In genomic region chr7:149330914-149331567, GRCh38 we compare ENCODE assay signal across 1 cellular context.
A peak's percentile ranks its signal among the peaks of the same experiment; 100 is the strongest.
TF ChIP-seq lines count a peak whose summit lies in the region.

No MANE protein-coding gene starts in this region.

TF ChIP-seq in HepG2, 621 proteins besides CTCF, POLR2A, EP300 and RAD21:
- TF ChIP-seq HCFC1 (IDR thresholded peaks at IDR 0.05; ENCODE audit: low read depth, low read length) = no peak
- no peak for TF ChIP-seq ZNF850 (CRISPR knock-in tag; conservative IDR thresholded peaks at IDR 0.05)
- TF ChIP-seq HNRNPK (IDR thresholded peaks at IDR 0.05; ENCODE audit: low read depth, low read length, poor library complexity, severe bottlenecking) = no peak
- no peak for TF ChIP-seq MTF2 (CRISPR knock-in tag; IDR thresholded peaks at IDR 0.05; ENCODE audit: borderline replicate concordance)
- no peak for TF ChIP-seq ZNF251 (CRISPR knock-in tag; IDR thresholded peaks at IDR 0.05)
- TF ChIP-seq IRF9 (CRISPR knock-in tag; IDR thresholded peaks at IDR 0.05; ENCODE audit: borderline replicate concordance) = no peak
- TF ChIP-seq ZBTB34 (CRISPR knock-in tag; IDR thresholded peaks at IDR 0.05) = no peak
- no peak for TF ChIP-seq HMGXB3 (CRISPR knock-in tag; IDR thresholded peaks at IDR 0.05; ENCODE audit: borderline replicate concordance)
- no peak for TF ChIP-seq KDM1A (CRISPR knock-in tag; IDR thresholded peaks at IDR 0.05)
- no peak for TF ChIP-seq NONO (IDR thresholded peaks at IDR 0.05)
- TF ChIP-seq NONO (CRISPR knock-in tag; conservative IDR thresholded peaks at IDR 0.05) = no peak
- TF ChIP-seq ZNF136 (CRISPR knock-in tag; IDR thresholded peaks at IDR 0.05; ENCODE audit: low read depth) = no peak
- no peak for TF ChIP-seq JARID2 (CRISPR knock-in tag; IDR thresholded peaks at IDR 0.05; ENCODE audit: insufficient replicate concordance)
- peak; percentile 95 for TF ChIP-seq ZNF24 (IDR thresholded peaks at IDR 0.05)
- TF ChIP-seq ZNF451 (CRISPR knock-in tag; IDR thresholded peaks at IDR 0.05) = no peak
- TF ChIP-seq HMGXB4 (CRISPR knock-in tag; IDR thresholded peaks at IDR 0.05; ENCODE audit: borderline replicate concordance in 1 of 2, low read depth in 1 of 2) = 0 out of 4 replicates have a peak, but pooled peaks of 1 of the 2 experiments have one; percentile 22
- no peak for TF ChIP-seq PBX3 (CRISPR knock-in tag; IDR thresholded peaks at IDR 0.05; ENCODE audit: borderline replicate concordance)
